In genomic region chr1:234647245-234647644, GRCh38 we compare ENCODE assay signal across 16 cellular contexts. TPM values are rescaled to one million over a fixed set of nuclear protein-coding genes. Genes with fewer than 3 reads are reported as not detected.
DNase-seq lines count a peak whose midpoint lies in the region; ATAC-seq and TF ChIP-seq lines count a peak whose summit lies in the region.
"Had no signal": no experiment of that assay in that cellular context is flagged by ENCODE, and none has a peak within 500 bp of the region (broad histone marks: within the 10 kb centered on the region; RNA-seq: fewer than 3 reads in every experiment).

No MANE protein-coding gene starts in this region.

- DNase-seq in DMS53 (lab: John Stamatoyannopoulos, UW) (peak; percentile 98), NCI-H1105 (lab: John Stamatoyannopoulos, UW) (peak; percentile 22), NCI-H510A (lab: John Stamatoyannopoulos, UW) (peak; percentile 43), WTC11 (ENCODE audit: low spot score) (no peak), amygdala (lab: John Stamatoyannopoulos, UW) (no peak), ascending aorta (ENCODE audit: low spot score in 2 of 2) (no peak)
- DNase-seq: activated CD4-positive, alpha-beta T cell treated with anti-CD3 and anti-CD28 coated beads for 1 hour; esophagus squamous epithelium; naive thymus-derived CD8-positive, alpha-beta T cell; stimulated activated CD4-positive, alpha-beta T cell treated with anti-CD3 and anti-CD28 coated beads, Interleukin-4, amount 100 ng/mL, for 4 hours; stimulated activated CD8-positive, alpha-beta memory T cell treated with anti-CD3 and anti-CD28 coated beads, Interleukin-4, amount 100 ng/mL, for 48 hours; substantia nigra had no signal

- ATAC-seq in WTC11 (no peak), GM18502 (IDR thresholded peaks at IDR 0.05; ENCODE audit: poor library complexity, unreplicated experiment) (no peak), GM21360 (IDR thresholded peaks at IDR 0.05; ENCODE audit: unreplicated experiment) (no peak)
- ATAC-seq: naive thymus-derived CD8-positive, alpha-beta T cell had no signal

- no peaks in the 10 kb centered on the region for H3K27me3 ChIP-seq in ascending aorta
- H3K27me3 ChIP-seq: esophagus squamous epithelium had no signal

- no peak overlapping the region for H3K27ac Mint-ChIP-seq in WTC11
- H3K27ac Mint-ChIP-seq: activated T-helper 17 cell treated with anti-CD3 and anti-CD28 coated beads, Interleukin-2, amount 50 U/mL, for 72 hours; naive thymus-derived CD8-positive, alpha-beta T cell had no signal

- no peaks in the 10 kb centered on the region for H3K36me3 ChIP-seq in ascending aorta
- H3K36me3 ChIP-seq: esophagus squamous epithelium had no signal

- intact Hi-C loops in ascending aorta (cut with DNase I): no loop called here

- peaks cover 21% of the 10 kb centered on the region for H3K9me3 Mint-ChIP-seq in WTC11
- H3K9me3 Mint-ChIP-seq: activated T-helper 17 cell treated with anti-CD3 and anti-CD28 coated beads, Interleukin-2, amount 50 U/mL, for 72 hours had no signal

- no peak overlapping the region for H3K27ac ChIP-seq in ascending aorta

- no peak overlapping the region for H3K4me3 Mint-ChIP-seq in WTC11
- H3K4me3 Mint-ChIP-seq: activated T-helper 17 cell treated with anti-CD3 and anti-CD28 coated beads, Interleukin-2, amount 50 U/mL, for 72 hours; naive thymus-derived CD8-positive, alpha-beta T cell had no signal

- no peaks in the 10 kb centered on the region for H3K4me1 Mint-ChIP-seq in WTC11
- H3K4me1 Mint-ChIP-seq: activated T-helper 17 cell treated with anti-CD3 and anti-CD28 coated beads, Interleukin-2, amount 50 U/mL, for 72 hours had no signal

- no peak overlapping the region for H3K4me3 ChIP-seq in ascending aorta
- H3K4me3 ChIP-seq: esophagus squamous epithelium, skin epidermis had no signal

- CTCF ChIA-PET in WTC11 (lab: Charles Lee): no interaction called here

- TF ChIP-seq CTCF in WTC11 (IDR thresholded peaks at IDR 0.05) (no peak), ascending aorta (IDR thresholded peaks at IDR 0.05) (no peak)

- H3K36me3 Mint-ChIP-seq in WTC11: peaks cover 4% of the 10 kb centered on the region; the same call in 1 of the 2 replicates

- no peaks in the 10 kb centered on the region for H3K9me3 ChIP-seq in ascending aorta
- H3K9me3 ChIP-seq: esophagus squamous epithelium had no signal

- no peaks in the 10 kb centered on the region for H3K4me1 ChIP-seq in ascending aorta

- H3K27me3 Mint-ChIP-seq in WTC11 (ENCODE audit: low read depth): no peaks in the 10 kb centered on the region
- H3K27me3 Mint-ChIP-seq: activated T-helper 17 cell treated with anti-CD3 and anti-CD28 coated beads, Interleukin-2, amount 50 U/mL, for 72 hours; naive thymus-derived CD8-positive, alpha-beta T cell had no signal

- POLR2A ChIA-PET in WTC11 (lab: Charles Lee): no interaction called here

TF ChIP-seq in WTC11, 78 proteins besides CTCF, POLR2A, EP300 and RAD21:
- TF ChIP-seq E2F1 (CRISPR knock-in tag; IDR thresholded peaks at IDR 0.05) (no peak), HMGA2 (CRISPR knock-in tag; IDR thresholded peaks at IDR 0.05) (peak; percentile 62; the same call in 1 of the 2 replicates)

RNA-seq across cellular contexts. Expression of gene IRF2BP2, which starts 37.3 kb away (rescaled TPM):
- total RNA-seq in WTC11 (2021): 61.9 to 70.9 TPM (median 62.4 TPM) in 3 replicates
- 80.0 TPM for total RNA-seq in ascending aorta

Comparison
In these comparisons a context has a peak if more than half of its experiments do, and no peak if none do; other contexts are left out.
1. DNase-seq: peak in DMS53 (single experiment), NCI-H1105 (single experiment) and NCI-H510A (single experiment); none in WTC11 (single experiment), amygdala (0 of 56) and ascending aorta (0 of 2).